ENCODE assay signal across 22 cellular contexts in genomic region chr11:131524186-131524585, GRCh38.
"Had no signal": no experiment of that assay in that cellular context is flagged by ENCODE, and none has a peak within 500 bp of the region (broad histone marks: within the 10 kb centered on the region; RNA-seq: fewer than 3 reads in every experiment).

No MANE protein-coding gene starts in this region.

- H3K4me1 ChIP-seq: SJSA1 had no signal

- H3K27me3 ChIP-seq: MG63, SJSA1 had no signal

- DNase-seq: Karpas-422, KG1, MG63, NCI-H1092, NCI-H1105 treated with DMSO at 0.1 percent for 48 hours, NCI-H1417 treated with DMSO at 0.1 percent for 48 hours, NCI-H146, NCI-H1694 treated with DMSO at 0.1 percent for 48 hours, NCI-H1930, NCI-H2081, NCI-H2107, NCI-H226, NCI-H446, NCI-H510A, NCI-H524 treated with DMSO at 0.1 percent for 48 hours, NCI-H69, NCI-H774, Right ventricle myocardium superior, RPMI8226, SIG-M5 had no signal

- H3K36me3 ChIP-seq: MG63, SJSA1 had no signal

- H3K27ac ChIP-seq: SJSA1, SK-N-MC had no signal

- H3K4me3 ChIP-seq: MG63, SJSA1, SK-N-MC had no signal
